In genomic region chr11:125592305-125593112, GRCh38 we compare ENCODE assay signal across 8 cellular contexts. TPM values are rescaled to one million over a fixed set of nuclear protein-coding genes. Genes with fewer than 3 reads are reported as not detected.
DNase-seq lines count a peak whose midpoint lies in the region; ATAC-seq, FAIRE-seq and TF ChIP-seq lines count a peak whose summit lies in the region.

Gene STT3A (plus strand): TSS chr11:125592852. CDS start chr11:125595916, 3,064 bp downstream.

- 0 out of 2 replicates have a peak, but pooled peaks have one; percentile 5 for TF ChIP-seq CTCF in HepG2 (CRISPR knock-in tag; IDR thresholded peaks at IDR 0.05)

- peak within 1 kb of the TSS; percentile 77 for H3K4me2 ChIP-seq in HepG2 (ENCODE audit: low read depth, low read length)

- intact Hi-C loops in activated CD4-positive, alpha-beta memory T cell treated with anti-CD3 and anti-CD28 coated beads for 36 hours (cut with micrococcal nuclease), result loop anchor here (1.0 to 5.0 kb wide), 8 partner anchors 23 to 1850 kb away; partner anchors contain the start of genes CHEK1, EI24, FAM118B and FOXRED1
- intact Hi-C loops in HepG2 (cut with micrococcal nuclease; ENCODE audit: unreplicated experiment), result loop anchor here (1.0 to 2.0 kb wide), 2 partner anchors 23 to 32 kb away; partner anchors contain the start of genes CHEK1 and EI24

- peak within 1 kb of the TSS; percentile 42 for H2AFZ ChIP-seq in HepG2 (ENCODE audit: low read length)

- CTCF ChIA-PET in activated CD4-positive, alpha-beta memory T cell treated with anti-CD3 and anti-CD28 coated beads for 36 hours (lab: Charles Lee), result interaction anchor here (0.6 to 2.6 kb wide), 5 partner anchors 8 to 296 kb away, joined by 3 to 18 read pairs (median 4); partner anchors contain the start of genes CHEK1 and EI24
- CTCF ChIA-PET in HepG2 (lab: Yijun Ruan, JAX; ENCODE audit: low intra/inter-chr PET ratio, low total read pairs), result no interaction called here

- under 1% methylated on average over 29 of the region's 55 CpGs for WGBS in HepG2 (ENCODE audit: low lambda C conversion rate)

- ATAC-seq in GM19438 (IDR thresholded peaks at IDR 0.05; ENCODE audit: low read depth, unreplicated experiment) (peak; percentile 95), HG03575 (IDR thresholded peaks at IDR 0.05; ENCODE audit: extremely low read depth, insufficient number of reproducible peaks, low FRiP score, unreplicated experiment) (peak; percentile 95), HepG2 (peak; percentile 97)

- TF ChIP-seq EP300 in HepG2 (IDR thresholded peaks at IDR 0.05; ENCODE audit: low read depth in 2 of 2, low read length in 2 of 2) (0 out of 4 replicates have a peak, but pooled peaks of 1 of the 2 experiments have one; percentile 25), HepG2 (CRISPR knock-in tag; IDR thresholded peaks at IDR 0.05; ENCODE audit: borderline replicate concordance) (no peak)

- H3K9ac ChIP-seq in HepG2 (ENCODE audit: insufficient read depth, low read depth, low read length), result peak within 1 kb of the TSS; percentile 92

- H3K9me3 ChIP-seq in HepG2 (ENCODE audit: low read length), result no peaks in the 10 kb centered on the region

- H3K27me3 ChIP-seq in HepG2 (ENCODE audit: control insufficient read depth in 1 of 2, insufficient read depth in 2 of 2, low read length in 2 of 2), result no peaks in the 10 kb centered on the region; a peak in 1 of 5 replicates

- peak within 1 kb of the TSS; percentile 95 for H3K27ac Mint-ChIP-seq in activated CD4-positive, alpha-beta memory T cell treated with anti-CD3 and anti-CD28 coated beads for 36 hours

- no peaks in the 10 kb centered on the region for H3K27me3 Mint-ChIP-seq in activated CD4-positive, alpha-beta memory T cell treated with anti-CD3 and anti-CD28 coated beads for 36 hours

- in situ Hi-C loops in HepG2 (cut with HindIII; ENCODE audit: extremely low pct_ligation_motif_present, low pct_unique_long_range_greater_than_20kb), result no loop called here

- H3K27ac ChIP-seq in HepG2 (ENCODE audit: extremely low read length, insufficient read depth, low read length), result peak within 1 kb of the TSS; percentile 91

- peaks cover 19% of the 10 kb centered on the region for H3K36me3 Mint-ChIP-seq in activated CD4-positive, alpha-beta memory T cell treated with anti-CD3 and anti-CD28 coated beads for 36 hours

- H4K20me1 ChIP-seq in HepG2 (ENCODE audit: insufficient read depth, low read length), result no peaks in the 10 kb centered on the region

- FAIRE-seq in HepG2 (lab: Jason Lieb, UNC), result peak; percentile 96

- DNase-seq in CD1c-positive myeloid dendritic cell (ENCODE audit: extremely low spot score) (peak; percentile 100), NCI-H82 treated with DMSO at 0.1 percent for 48 hours (lab: John Stamatoyannopoulos, UW; ENCODE audit: unreplicated experiment) (peak; percentile 97), dermis microvascular lymphatic vessel endothelial cell (ENCODE audit: low read depth in 2 of 2) (peak; percentile 100), HepG2 (ENCODE audit: low spot score) (peak; percentile 99)
- peak; percentile 99 for DNase-seq in activated CD4-positive, alpha-beta memory T cell treated with anti-CD3 and anti-CD28 coated beads for 36 hours
- DNase-seq in stimulated activated CD4-positive, alpha-beta T cell treated with anti-CD3 and anti-CD28 coated beads, Interleukin-4, amount 100 ng/mL, for 1 hour, result peak; percentile 95

- peak within 1 kb of the TSS; percentile 90 to 96 (median 95) for H3K4me3 ChIP-seq in HepG2 (replicated peaks in 1 of 3; ENCODE audit: insufficient read depth in 1 of 3, low read depth in 2 of 3, low read length in 3 of 3)

- no TSS peak for BruUV-seq in HepG2 (replicated peaks; lab: Mats Ljungman, UMichigan)

- peak; percentile 78 to 94 for TF ChIP-seq POLR2A in HepG2 (IDR thresholded peaks at IDR 0.05; ENCODE audit: insufficient read depth in 1 of 2, low read depth in 2 of 2, low read length in 2 of 2)

- peak within 1 kb of the TSS; percentile 94 for H3K4me3 Mint-ChIP-seq in activated CD4-positive, alpha-beta memory T cell treated with anti-CD3 and anti-CD28 coated beads for 36 hours

- peaks cover 40% of the 10 kb centered on the region for H3K4me1 ChIP-seq in HepG2 (ENCODE audit: insufficient read depth, low read length)

- H3K4me1 Mint-ChIP-seq in activated CD4-positive, alpha-beta memory T cell treated with anti-CD3 and anti-CD28 coated beads for 36 hours (ENCODE audit: low read depth), result peaks cover 44% of the 10 kb centered on the region

- peaks cover 1 to 16% of the 10 kb centered on the region in 2 experiments; a peak in 4 of 5 replicates for H3K36me3 ChIP-seq in HepG2 (replicated peaks in 1 of 2; ENCODE audit: control insufficient read depth in 1 of 2, insufficient read depth in 2 of 2, low read length in 2 of 2)

- no peak for TF ChIP-seq RAD21 in HepG2 (CRISPR knock-in tag; IDR thresholded peaks at IDR 0.05)

- POLR2A ChIA-PET in activated CD4-positive, alpha-beta memory T cell treated with anti-CD3 and anti-CD28 coated beads for 36 hours (lab: Charles Lee), result interaction anchor here (0.8 to 5.3 kb wide), 8 partner anchors 16 to 310 kb away, joined by 3 to 72 read pairs (median 4); partner anchors contain the start of genes CHEK1, EI24, HYLS1 and PUS3
- POLR2A ChIA-PET in HepG2 (lab: Yijun Ruan, JAX), result interaction anchor here (0.7 to 4.1 kb wide), 16 partner anchors 8 to 888 kb away, joined by 3 to 45 read pairs (median 4); partner anchors contain the start of genes CHEK1, EI24, FOXRED1 and HYLS1

- no peaks in the 10 kb centered on the region for H3K9me3 Mint-ChIP-seq in activated CD4-positive, alpha-beta memory T cell treated with anti-CD3 and anti-CD28 coated beads for 36 hours

- peaks cover 49% of the 10 kb centered on the region for H3K79me2 ChIP-seq in HepG2 (ENCODE audit: insufficient read depth, low read length)

TF ChIP-seq in HepG2, 621 proteins besides CTCF, POLR2A, EP300 and RAD21 (continues in another document):
- TF ChIP-seq ZNF138 (CRISPR knock-in tag; IDR thresholded peaks at IDR 0.05; ENCODE audit: low read depth) (no peak), SNAPC2 (CRISPR knock-in tag; IDR thresholded peaks at IDR 0.05) (no peak), KAT2B (IDR thresholded peaks at IDR 0.05; ENCODE audit: borderline replicate concordance, low read depth, low read length) (no peak), CBX1 (IDR thresholded peaks at IDR 0.05; ENCODE audit: low read depth) (peak; percentile 43), ZNF558 (CRISPR knock-in tag; IDR thresholded peaks at IDR 0.05; ENCODE audit: borderline replicate concordance) (no peak), U2AF1 (optimal IDR thresholded peaks at IDR 0.05; ENCODE audit: low read depth, low read length) (peak; percentile 59), FOXJ3 (CRISPR knock-in tag; IDR thresholded peaks at IDR 0.05; ENCODE audit: borderline replicate concordance) (no peak; the same call in 1 of the 2 replicates), ZNF282 (IDR thresholded peaks at IDR 0.05; ENCODE audit: partially characterized antibody) (no peak), SP140L (CRISPR knock-in tag; IDR thresholded peaks at IDR 0.05; ENCODE audit: borderline replicate concordance) (0 out of 2 replicates have a peak, but pooled peaks have one; percentile 82), ZNF12 (CRISPR knock-in tag; IDR thresholded peaks at IDR 0.05) (0 out of 2 replicates have a peak, but pooled peaks have one; percentile 2), SIN3B (IDR thresholded peaks at IDR 0.05; ENCODE audit: low read length) (peak; percentile 33; the same call in 1 of the 2 replicates), MAZ (IDR thresholded peaks at IDR 0.05; ENCODE audit: borderline replicate concordance, low read depth, low read length) (no peak), MAZ (CRISPR knock-in tag; IDR thresholded peaks at IDR 0.05; ENCODE audit: low read depth) (peak; percentile 70)

RNA-seq across cellular contexts. Expression of gene STT3A, which starts in this region (rescaled TPM):
- total RNA-seq in activated CD4-positive, alpha-beta memory T cell treated with anti-CD3 and anti-CD28 coated beads for 36 hours, result 100 to 1,000 TPM; 121 to 132 TPM
- total RNA-seq in dermis microvascular lymphatic vessel endothelial cell, result 164 and 210 TPM in 2 replicates
- total RNA-seq in HepG2 (2016; rRNA removed; fragmentation: Illumina TruSeq; extraction: Trizol), result 141 and 229 TPM in 2 replicates
- total RNA-seq in HepG2 (2016; cell fraction: cytosol; rRNA removed; fragmentation: Illumina TruSeq; extraction: Trizol; ENCODE audit: low read depth), result 15.9 and 18.0 TPM in 2 replicates
- total RNA-seq in HepG2 (2016; cell fraction: insoluble cytoplasmic fraction; rRNA removed; fragmentation: Illumina TruSeq; extraction: Trizol), result 132 and 230 TPM in 2 replicates
- 41.6 and 47.1 TPM in 2 replicates for total RNA-seq in HepG2 (2016; cell fraction: membrane; rRNA removed; fragmentation: Illumina TruSeq; extraction: Trizol)
- total RNA-seq in HepG2 (2016; cell fraction: nucleus; rRNA removed; fragmentation: Illumina TruSeq; extraction: Trizol), result 206 and 227 TPM in 2 replicates
- 314 and 319 TPM in 2 replicates for polyA plus RNA-seq in HepG2 (2011; rRNA removed)
- 246 and 346 TPM in 2 replicates for polyA plus RNA-seq in HepG2 (2011; cell fraction: cytosol; rRNA removed)
- polyA plus RNA-seq in HepG2 (2011; cell fraction: nucleus; rRNA removed), result 97.8 and 129 TPM in 2 replicates
- 235 and 247 TPM in 2 replicates for polyA plus RNA-seq in HepG2 (2012)
- polyA plus RNA-seq in HepG2 (2016; cell fraction: cytosol; fragmentation: Illumina TruSeq; extraction: Trizol; ENCODE audit: low read depth), result 17.5 and 22.3 TPM in 2 replicates
- 131 and 134 TPM in 2 replicates for polyA plus RNA-seq in HepG2 (2016; cell fraction: insoluble cytoplasmic fraction; fragmentation: Illumina TruSeq; extraction: Trizol; ENCODE audit: low read depth)
- 31.9 and 40.3 TPM in 2 replicates for polyA plus RNA-seq in HepG2 (2016; cell fraction: membrane; fragmentation: Illumina TruSeq; extraction: Trizol; ENCODE audit: low read depth)
- polyA plus RNA-seq in HepG2 (2016; cell fraction: nucleus; fragmentation: Illumina TruSeq; extraction: Trizol; ENCODE audit: insufficient read depth, low read depth), result 266 and 272 TPM in 2 replicates
- polyA minus RNA-seq in HepG2 (2011; rRNA and poly(A)+ RNA removed; ENCODE audit: low replicate concordance), result 944 and 2,048 TPM in 2 replicates
- polyA minus RNA-seq in HepG2 (2011; cell fraction: cytosol; rRNA and poly(A)+ RNA removed), result 324 and 343 TPM in 2 replicates
- polyA minus RNA-seq in HepG2 (2011; cell fraction: nucleus; rRNA and poly(A)+ RNA removed), result 233 and 287 TPM in 2 replicates

Comparison
In these comparisons a context has a peak if more than half of its experiments do, and no peak if none do; other contexts are left out.
1. Peak in every context shown above with its lines: DNase-seq, ATAC-seq, H3K4me3 ChIP-seq and H3K27ac ChIP-seq.